Comparison of ENCODE assay signal across 21 cellular contexts in the genomic region with DNA sequence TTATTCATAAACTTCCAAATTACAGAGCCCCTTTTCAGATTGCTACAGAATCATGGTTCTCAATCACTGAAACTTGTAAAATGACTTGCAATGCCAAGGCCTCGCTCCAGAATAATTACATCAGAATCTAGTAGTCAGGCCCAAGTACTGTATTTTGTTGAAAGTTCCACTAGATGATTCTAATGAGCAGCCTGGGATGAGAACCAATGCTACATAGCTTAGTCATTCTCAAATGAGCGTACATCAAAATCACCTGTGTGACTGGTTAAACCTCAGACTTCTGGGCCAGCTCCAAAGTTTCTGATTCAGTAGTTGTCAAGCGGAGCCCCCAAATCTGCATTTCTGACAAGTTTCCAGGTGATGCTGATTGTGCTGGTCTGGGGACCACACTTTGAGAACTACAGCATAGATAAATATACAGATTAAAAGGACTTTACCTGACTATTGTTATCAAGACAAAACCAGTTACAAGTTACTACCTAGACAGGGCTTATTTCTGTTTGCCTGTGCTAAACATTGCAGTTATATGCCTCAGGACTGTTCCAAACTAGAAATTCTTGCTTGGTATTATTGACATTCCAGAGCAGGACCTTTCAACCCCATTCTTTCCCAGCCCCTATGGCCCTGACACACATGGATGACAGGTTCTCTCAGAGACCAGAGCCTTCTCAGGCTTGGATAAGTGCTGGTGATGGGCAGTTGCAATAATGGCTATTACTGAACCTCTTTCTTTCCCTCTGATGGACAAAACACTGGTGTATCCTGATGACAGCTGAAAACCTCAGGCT.
DNase-seq lines count a peak whose midpoint lies in the region; ATAC-seq and TF ChIP-seq lines count a peak whose summit lies in the region.
"Had no signal": no experiment of that assay in that cellular context is flagged by ENCODE, and none has a peak within 500 bp of the region (broad histone marks: within the 10 kb centered on the region; RNA-seq: fewer than 3 reads in every experiment).

No MANE protein-coding gene starts in this region.

- no peaks in the 10 kb centered on the region for H3K9me3 ChIP-seq in OCI-LY7 (ENCODE audit: low read length)
- H3K9me3 ChIP-seq: SJSA1, tibial nerve had no signal

- peaks cover 37% of the 10 kb centered on the region for H3K27me3 ChIP-seq in foreskin keratinocyte
- H3K27me3 ChIP-seq: brain microvascular endothelial cell, SJSA1, tibial nerve had no signal

- CTCF ChIA-PET in OCI-LY7 (lab: Charles Lee; ENCODE audit: unreplicated experiment): no interaction called here

- H3K4me2 ChIP-seq in OCI-LY7 (ENCODE audit: low read length): no peak overlapping the region

- no peaks in the 10 kb centered on the region for H3K79me2 ChIP-seq in OCI-LY7 (ENCODE audit: insufficient read depth, low read depth, low read length)

- H3K27ac ChIP-seq in angular gyrus (ENCODE audit: low read depth, low read length) (peak overlapping the region; percentile 26), foreskin keratinocyte (no peak overlapping the region), OCI-LY7 (ENCODE audit: low read depth, low read length, poor library complexity, severe bottlenecking) (no peak overlapping the region)
- H3K27ac ChIP-seq: brain microvascular endothelial cell, SJSA1, skin epidermis, tibial nerve had no signal

- no TSS peak for BruUV-seq in OCI-LY7 (replicated peaks; lab: Mats Ljungman, UMichigan)

- no peaks in the 10 kb centered on the region for H3K9me2 ChIP-seq in OCI-LY7 (ENCODE audit: insufficient read depth, low read length)

- peak; percentile 68 for ATAC-seq in foreskin keratinocyte
- no peak for ATAC-seq in GM21786 (IDR thresholded peaks at IDR 0.05; ENCODE audit: unreplicated experiment)
- ATAC-seq in GM21526 (IDR thresholded peaks at IDR 0.05; ENCODE audit: low FRiP score, unreplicated experiment): no peak
- ATAC-seq: left colon had no signal

- intact Hi-C loops in OCI-LY7 (cut with micrococcal nuclease; ENCODE audit: unreplicated experiment): no loop called here

- no peak overlapping the region for H3K4me3 ChIP-seq in OCI-LY7 (ENCODE audit: low read depth, low read length, poor library complexity, severe bottlenecking)
- H3K4me3 ChIP-seq: SJSA1, skin epidermis, tibial nerve had no signal

- no peaks in the 10 kb centered on the region for H3K4me1 ChIP-seq in foreskin keratinocyte
- no peaks in the 10 kb centered on the region for H3K4me1 ChIP-seq in OCI-LY7 (ENCODE audit: insufficient read depth, low read length, poor library complexity, severe bottlenecking)
- H3K4me1 ChIP-seq: SJSA1, tibial nerve had no signal

- POLR2A ChIA-PET in OCI-LY7 (lab: Charles Lee): no interaction called here

- DNase-seq in HT-29 (ENCODE audit: low spot score): peak; percentile 53
- DNase-seq in foreskin keratinocyte: peak in 1 of 2 donors; percentile 45
- DNase-seq in mucosa of gallbladder (ENCODE audit: low spot score): peak; percentile 22
- no peak for DNase-seq in germinal center (ENCODE audit: low spot score)
- no peak for DNase-seq in OCI-LY7 (ENCODE audit: low spot score)
- DNase-seq: activated naive CD4-positive, alpha-beta T cell; AML-193; brain microvascular endothelial cell; GF-D8; left colon; MV-4-11; NCI-H2081 treated with DMSO at 0.1 percent for 48 hours; NCI-H526 treated with DMSO at 0.1 percent for 48 hours; occipital lobe; OCI-M1 had no signal

- no peaks in the 10 kb centered on the region for H4K20me1 ChIP-seq in OCI-LY7 (ENCODE audit: insufficient read depth, low read length)

- TF ChIP-seq CTCF in foreskin keratinocyte (conservative IDR thresholded peaks at IDR 0.05) (peak; percentile 30), OCI-LY7 (conservative IDR thresholded peaks at IDR 0.05; ENCODE audit: low read length) (no peak)

- H3K36me3 ChIP-seq in OCI-LY7 (ENCODE audit: insufficient read depth, low read length): no peaks in the 10 kb centered on the region
- H3K36me3 ChIP-seq: brain microvascular endothelial cell, SJSA1, tibial nerve had no signal

- H2AFZ ChIP-seq in OCI-LY7 (ENCODE audit: low read length): no peak overlapping the region

Comparison
In these comparisons a context has a peak if more than half of its experiments do, and no peak if none do; other contexts are left out.
1. DNase-seq: peak in HT-29 (single experiment) and mucosa of gallbladder (single experiment); none in germinal center (single experiment) and OCI-LY7 (single experiment).